ENCODE assay signal across 35 cellular contexts in genomic region chr2:123207245-123207644, GRCh38.
"Had no signal": no experiment of that assay in that cellular context is flagged by ENCODE, and none has a peak within 500 bp of the region (broad histone marks: within the 10 kb centered on the region; RNA-seq: fewer than 3 reads in every experiment).

No MANE protein-coding gene starts in this region.

- H3K36me3 ChIP-seq: MG63 had no signal

- H3K4me2 ChIP-seq: KMS-11 had no signal

- DNase-seq: Karpas-422, Kasumi-1, KBM-7, MG63, MM.1S, MV-4-11, NCI-H1048, NCI-H1092, NCI-H1092 treated with DMSO at 0.1 percent for 48 hours, NCI-H1105, NCI-H1105 treated with DMSO at 0.1 percent for 48 hours, NCI-H1417, NCI-H1417 treated with DMSO at 0.1 percent for 48 hours, NCI-H1436, NCI-H1436 treated with DMSO at 0.1 percent for 48 hours, NCI-H146, NCI-H1694, NCI-H1694 treated with DMSO at 0.1 percent for 48 hours, NCI-H187, NCI-H187 treated with DMSO at 0.1 percent for 48 hours, NCI-H1930, NCI-H2029, NCI-H2029 treated with DMSO at 0.1 percent for 48 hours, NCI-H2081, NCI-H2081 treated with DMSO at 0.1 percent for 48 hours, NCI-H2107, NCI-H2171, NCI-H2171 treated with DMSO at 0.1 percent for 48 hours, NCI-H2227 treated with DMSO at 0.1 percent for 48 hours, NCI-H226, NCI-H345, NCI-H446, NCI-H446 treated with DMSO at 0.1 percent for 48 hours, NCI-H510A had no signal

- H3K9me3 ChIP-seq: MG63 had no signal

- H3K27ac ChIP-seq: KMS-11 had no signal

- H3K4me3 ChIP-seq: MG63 had no signal

- H3K9ac ChIP-seq: KMS-11 had no signal

- H3K27me3 ChIP-seq: MG63 had no signal
